In the genomic region with DNA sequence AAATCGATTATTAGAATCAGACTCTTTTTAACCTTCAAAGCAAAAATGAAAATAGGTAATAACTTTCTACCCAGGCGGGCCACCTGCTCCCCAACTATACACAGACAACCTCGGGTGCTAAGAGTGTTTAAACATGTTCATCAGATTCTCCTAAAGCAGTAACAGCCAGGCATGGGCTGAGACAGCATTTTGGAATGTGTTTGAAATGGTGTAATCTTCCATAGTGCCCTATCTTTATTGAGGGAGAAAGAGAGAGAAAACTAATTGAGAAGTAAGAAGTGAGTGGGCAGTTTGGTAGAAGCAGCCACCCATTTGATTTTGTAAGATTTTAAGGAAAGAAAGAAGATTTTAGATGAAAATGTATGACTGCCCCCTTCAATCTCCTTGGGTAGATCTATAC, we compare ENCODE assay signal across 1 cellular context.
TF ChIP-seq lines count a peak whose summit lies in the region.

No MANE protein-coding gene starts in this region.

TF ChIP-seq in GM23338, 12 proteins besides CTCF, POLR2A, EP300 and RAD21:
- TF ChIP-seq, protein P1, sequence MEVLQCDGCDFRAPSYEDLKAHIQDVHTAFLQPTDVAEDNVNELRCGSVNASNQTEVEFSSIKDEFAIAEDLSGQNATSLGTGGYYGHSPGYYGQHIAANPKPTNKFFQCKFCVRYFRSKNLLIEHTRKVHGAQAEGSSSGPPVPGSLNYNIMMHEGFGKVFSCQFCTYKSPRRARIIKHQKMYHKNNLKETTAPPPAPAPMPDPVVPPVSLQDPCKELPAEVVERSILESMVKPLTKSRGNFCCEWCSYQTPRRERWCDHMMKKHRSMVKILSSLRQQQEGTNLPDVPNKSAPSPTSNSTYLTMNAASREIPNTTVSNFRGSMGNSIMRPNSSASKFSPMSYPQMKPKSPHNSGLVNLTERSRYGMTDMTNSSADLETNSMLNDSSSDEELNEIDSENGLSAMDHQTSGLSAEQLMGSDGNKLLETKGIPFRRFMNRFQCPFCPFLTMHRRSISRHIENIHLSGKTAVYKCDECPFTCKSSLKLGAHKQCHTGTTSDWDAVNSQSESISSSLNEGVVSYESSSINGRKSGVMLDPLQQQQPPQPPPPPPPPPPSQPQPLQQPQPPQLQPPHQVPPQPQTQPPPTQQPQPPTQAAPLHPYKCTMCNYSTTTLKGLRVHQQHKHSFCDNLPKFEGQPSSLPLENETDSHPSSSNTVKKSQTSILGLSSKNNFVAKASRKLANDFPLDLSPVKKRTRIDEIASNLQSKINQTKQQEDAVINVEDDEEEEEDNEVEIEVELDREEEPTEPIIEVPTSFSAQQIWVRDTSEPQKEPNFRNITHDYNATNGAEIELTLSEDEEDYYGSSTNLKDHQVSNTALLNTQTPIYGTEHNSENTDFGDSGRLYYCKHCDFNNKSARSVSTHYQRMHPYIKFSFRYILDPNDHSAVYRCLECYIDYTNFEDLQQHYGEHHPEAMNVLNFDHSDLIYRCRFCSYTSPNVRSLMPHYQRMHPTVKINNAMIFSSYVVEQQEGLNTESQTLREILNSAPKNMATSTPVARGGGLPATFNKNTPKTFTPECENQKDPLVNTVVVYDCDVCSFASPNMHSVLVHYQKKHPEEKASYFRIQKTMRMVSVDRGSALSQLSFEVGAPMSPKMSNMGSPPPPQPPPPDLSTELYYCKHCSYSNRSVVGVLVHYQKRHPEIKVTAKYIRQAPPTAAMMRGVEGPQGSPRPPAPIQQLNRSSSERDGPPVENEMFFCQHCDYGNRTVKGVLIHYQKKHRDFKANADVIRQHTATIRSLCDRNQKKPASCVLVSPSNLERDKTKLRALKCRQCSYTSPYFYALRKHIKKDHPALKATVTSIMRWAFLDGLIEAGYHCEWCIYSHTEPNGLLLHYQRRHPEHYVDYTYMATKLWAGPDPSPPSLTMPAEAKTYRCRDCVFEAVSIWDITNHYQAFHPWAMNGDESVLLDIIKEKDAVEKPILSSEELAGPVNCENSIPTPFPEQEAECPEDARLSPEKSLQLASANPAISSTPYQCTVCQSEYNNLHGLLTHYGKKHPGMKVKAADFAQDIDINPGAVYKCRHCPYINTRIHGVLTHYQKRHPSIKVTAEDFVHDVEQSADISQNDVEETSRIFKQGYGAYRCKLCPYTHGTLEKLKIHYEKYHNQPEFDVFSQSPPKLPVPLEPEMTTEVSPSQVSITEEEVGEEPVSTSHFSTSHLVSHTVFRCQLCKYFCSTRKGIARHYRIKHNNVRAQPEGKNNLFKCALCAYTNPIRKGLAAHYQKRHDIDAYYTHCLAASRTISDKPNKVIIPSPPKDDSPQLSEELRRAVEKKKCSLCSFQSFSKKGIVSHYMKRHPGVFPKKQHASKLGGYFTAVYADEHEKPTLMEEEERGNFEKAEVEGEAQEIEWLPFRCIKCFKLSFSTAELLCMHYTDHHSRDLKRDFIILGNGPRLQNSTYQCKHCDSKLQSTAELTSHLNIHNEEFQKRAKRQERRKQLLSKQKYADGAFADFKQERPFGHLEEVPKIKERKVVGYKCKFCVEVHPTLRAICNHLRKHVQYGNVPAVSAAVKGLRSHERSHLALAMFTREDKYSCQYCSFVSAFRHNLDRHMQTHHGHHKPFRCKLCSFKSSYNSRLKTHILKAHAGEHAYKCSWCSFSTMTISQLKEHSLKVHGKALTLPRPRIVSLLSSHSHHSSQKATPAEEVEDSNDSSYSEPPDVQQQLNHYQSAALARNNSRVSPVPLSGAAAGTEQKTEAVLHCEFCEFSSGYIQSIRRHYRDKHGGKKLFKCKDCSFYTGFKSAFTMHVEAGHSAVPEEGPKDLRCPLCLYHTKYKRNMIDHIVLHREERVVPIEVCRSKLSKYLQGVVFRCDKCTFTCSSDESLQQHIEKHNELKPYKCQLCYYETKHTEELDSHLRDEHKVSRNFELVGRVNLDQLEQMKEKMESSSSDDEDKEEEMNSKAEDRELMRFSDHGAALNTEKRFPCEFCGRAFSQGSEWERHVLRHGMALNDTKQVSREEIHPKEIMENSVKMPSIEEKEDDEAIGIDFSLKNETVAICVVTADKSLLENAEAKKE (CRISPR knock-in tag; IDR thresholded peaks at IDR 0.05): no peak
- TF ChIP-seq POLR2AphosphoS5 (IDR thresholded peaks at IDR 0.05; ENCODE audit: low read depth): no peak
- TF ChIP-seq NANOG (IDR thresholded peaks at IDR 0.05; ENCODE audit: borderline replicate concordance): no peak
- TF ChIP-seq JUNB (IDR thresholded peaks at IDR 0.05; ENCODE audit: unreplicated experiment): no peak
- no peak for TF ChIP-seq ZNF114 (CRISPR knock-in tag; IDR thresholded peaks at IDR 0.05)
- no peak for TF ChIP-seq CREB1 (CRISPR knock-in tag; IDR thresholded peaks at IDR 0.05; ENCODE audit: low read depth)
- TF ChIP-seq EZH2phosphoT487 (IDR thresholded peaks at IDR 0.05; ENCODE audit: unreplicated experiment): no peak
- TF ChIP-seq STAT1 (IDR thresholded peaks at IDR 0.05; ENCODE audit: unreplicated experiment): no peak
- no peak for TF ChIP-seq EZH2 (IDR thresholded peaks at IDR 0.05; ENCODE audit: low read depth, unreplicated experiment)
- TF ChIP-seq, protein P2, sequence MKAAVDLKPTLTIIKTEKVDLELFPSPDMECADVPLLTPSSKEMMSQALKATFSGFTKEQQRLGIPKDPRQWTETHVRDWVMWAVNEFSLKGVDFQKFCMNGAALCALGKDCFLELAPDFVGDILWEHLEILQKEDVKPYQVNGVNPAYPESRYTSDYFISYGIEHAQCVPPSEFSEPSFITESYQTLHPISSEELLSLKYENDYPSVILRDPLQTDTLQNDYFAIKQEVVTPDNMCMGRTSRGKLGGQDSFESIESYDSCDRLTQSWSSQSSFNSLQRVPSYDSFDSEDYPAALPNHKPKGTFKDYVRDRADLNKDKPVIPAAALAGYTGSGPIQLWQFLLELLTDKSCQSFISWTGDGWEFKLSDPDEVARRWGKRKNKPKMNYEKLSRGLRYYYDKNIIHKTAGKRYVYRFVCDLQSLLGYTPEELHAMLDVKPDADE (IDR thresholded peaks at IDR 0.05): no peak
- TF ChIP-seq ZNF331 (CRISPR knock-in tag; IDR thresholded peaks at IDR 0.05; ENCODE audit: low read depth): no peak
- TF ChIP-seq, protein P3, sequence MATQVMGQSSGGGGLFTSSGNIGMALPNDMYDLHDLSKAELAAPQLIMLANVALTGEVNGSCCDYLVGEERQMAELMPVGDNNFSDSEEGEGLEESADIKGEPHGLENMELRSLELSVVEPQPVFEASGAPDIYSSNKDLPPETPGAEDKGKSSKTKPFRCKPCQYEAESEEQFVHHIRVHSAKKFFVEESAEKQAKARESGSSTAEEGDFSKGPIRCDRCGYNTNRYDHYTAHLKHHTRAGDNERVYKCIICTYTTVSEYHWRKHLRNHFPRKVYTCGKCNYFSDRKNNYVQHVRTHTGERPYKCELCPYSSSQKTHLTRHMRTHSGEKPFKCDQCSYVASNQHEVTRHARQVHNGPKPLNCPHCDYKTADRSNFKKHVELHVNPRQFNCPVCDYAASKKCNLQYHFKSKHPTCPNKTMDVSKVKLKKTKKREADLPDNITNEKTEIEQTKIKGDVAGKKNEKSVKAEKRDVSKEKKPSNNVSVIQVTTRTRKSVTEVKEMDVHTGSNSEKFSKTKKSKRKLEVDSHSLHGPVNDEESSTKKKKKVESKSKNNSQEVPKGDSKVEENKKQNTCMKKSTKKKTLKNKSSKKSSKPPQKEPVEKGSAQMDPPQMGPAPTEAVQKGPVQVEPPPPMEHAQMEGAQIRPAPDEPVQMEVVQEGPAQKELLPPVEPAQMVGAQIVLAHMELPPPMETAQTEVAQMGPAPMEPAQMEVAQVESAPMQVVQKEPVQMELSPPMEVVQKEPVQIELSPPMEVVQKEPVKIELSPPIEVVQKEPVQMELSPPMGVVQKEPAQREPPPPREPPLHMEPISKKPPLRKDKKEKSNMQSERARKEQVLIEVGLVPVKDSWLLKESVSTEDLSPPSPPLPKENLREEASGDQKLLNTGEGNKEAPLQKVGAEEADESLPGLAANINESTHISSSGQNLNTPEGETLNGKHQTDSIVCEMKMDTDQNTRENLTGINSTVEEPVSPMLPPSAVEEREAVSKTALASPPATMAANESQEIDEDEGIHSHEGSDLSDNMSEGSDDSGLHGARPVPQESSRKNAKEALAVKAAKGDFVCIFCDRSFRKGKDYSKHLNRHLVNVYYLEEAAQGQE (IDR thresholded peaks at IDR 0.05; ENCODE audit: unreplicated experiment): no peak
TF ChIP-seq in GM23338: peak in this region for 0.
